ENCODE assay signal across 2 cellular contexts in the genomic region with DNA sequence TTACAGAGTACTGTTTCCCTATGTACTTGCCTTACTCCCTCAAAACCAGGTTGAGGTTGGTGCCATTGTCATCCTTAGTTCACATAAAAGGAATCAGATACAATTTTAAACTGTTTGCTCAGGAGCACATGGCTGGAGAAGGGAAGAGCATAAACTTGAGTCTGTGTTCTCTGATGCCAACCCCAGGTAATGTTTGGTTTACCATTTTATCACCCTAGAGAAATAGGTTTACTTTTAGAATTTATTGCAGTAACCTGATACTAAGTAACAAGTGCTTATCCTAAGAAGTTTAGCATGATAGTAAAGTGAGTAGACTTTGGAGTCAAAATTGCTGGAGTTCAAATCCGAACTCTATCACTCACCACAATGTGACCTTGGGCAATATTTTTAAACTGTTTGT.
TF ChIP-seq lines count a peak whose summit lies in the region.

No MANE protein-coding gene starts in this region.

TF ChIP-seq in HEK293, 187 proteins besides CTCF, POLR2A, EP300 and RAD21 (continues in another document):
- TF ChIP-seq TCF7L2 (IDR thresholded peaks at IDR 0.05; ENCODE audit: borderline replicate concordance, low read depth, low read length) (0 out of 2 replicates have a peak, but pooled peaks have one; percentile 35), ZNF157 (tag by site-specific recombination; IDR thresholded peaks at IDR 0.05) (no peak), ZNF354C (tag by site-specific recombination; IDR thresholded peaks at IDR 0.05; ENCODE audit: borderline replicate concordance, low read depth) (no peak), ZNF776 (tag by site-specific recombination; IDR thresholded peaks at IDR 0.05; ENCODE audit: borderline replicate concordance) (no peak), ZNF843 (tag by site-specific recombination; IDR thresholded peaks at IDR 0.05) (peak; percentile 77), SCRT2 (tag by site-specific recombination; IDR thresholded peaks at IDR 0.05) (peak; percentile 82), WT1 (tag by site-specific recombination; IDR thresholded peaks at IDR 0.05) (0 out of 2 replicates have a peak, but pooled peaks have one; percentile 20), ZNF138 (tag by site-specific recombination; IDR thresholded peaks at IDR 0.05; ENCODE audit: borderline replicate concordance) (no peak), ZNF366 (tag by site-specific recombination; conservative IDR thresholded peaks at IDR 0.05) (peak; percentile 62), FEZF1 (tag by site-specific recombination; IDR thresholded peaks at IDR 0.05) (peak; percentile 66), ZNF121 (tag by site-specific recombination; IDR thresholded peaks at IDR 0.05) (no peak), KLF10 (tag by site-specific recombination; IDR thresholded peaks at IDR 0.05) (no peak), ZNF664 (tag by site-specific recombination; IDR thresholded peaks at IDR 0.05) (no peak), SP7 (tag by site-specific recombination; IDR thresholded peaks at IDR 0.05) (peak; percentile 37; the same call in 1 of the 2 replicates)
- TF ChIP-seq, protein P1, sequence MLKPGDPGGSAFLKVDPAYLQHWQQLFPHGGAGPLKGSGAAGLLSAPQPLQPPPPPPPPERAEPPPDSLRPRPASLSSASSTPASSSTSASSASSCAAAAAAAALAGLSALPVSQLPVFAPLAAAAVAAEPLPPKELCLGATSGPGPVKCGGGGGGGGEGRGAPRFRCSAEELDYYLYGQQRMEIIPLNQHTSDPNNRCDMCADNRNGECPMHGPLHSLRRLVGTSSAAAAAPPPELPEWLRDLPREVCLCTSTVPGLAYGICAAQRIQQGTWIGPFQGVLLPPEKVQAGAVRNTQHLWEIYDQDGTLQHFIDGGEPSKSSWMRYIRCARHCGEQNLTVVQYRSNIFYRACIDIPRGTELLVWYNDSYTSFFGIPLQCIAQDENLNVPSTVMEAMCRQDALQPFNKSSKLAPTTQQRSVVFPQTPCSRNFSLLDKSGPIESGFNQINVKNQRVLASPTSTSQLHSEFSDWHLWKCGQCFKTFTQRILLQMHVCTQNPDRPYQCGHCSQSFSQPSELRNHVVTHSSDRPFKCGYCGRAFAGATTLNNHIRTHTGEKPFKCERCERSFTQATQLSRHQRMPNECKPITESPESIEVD (tag by site-specific recombination; IDR thresholded peaks at IDR 0.05), result peak; percentile 70
- TF ChIP-seq, protein P2, sequence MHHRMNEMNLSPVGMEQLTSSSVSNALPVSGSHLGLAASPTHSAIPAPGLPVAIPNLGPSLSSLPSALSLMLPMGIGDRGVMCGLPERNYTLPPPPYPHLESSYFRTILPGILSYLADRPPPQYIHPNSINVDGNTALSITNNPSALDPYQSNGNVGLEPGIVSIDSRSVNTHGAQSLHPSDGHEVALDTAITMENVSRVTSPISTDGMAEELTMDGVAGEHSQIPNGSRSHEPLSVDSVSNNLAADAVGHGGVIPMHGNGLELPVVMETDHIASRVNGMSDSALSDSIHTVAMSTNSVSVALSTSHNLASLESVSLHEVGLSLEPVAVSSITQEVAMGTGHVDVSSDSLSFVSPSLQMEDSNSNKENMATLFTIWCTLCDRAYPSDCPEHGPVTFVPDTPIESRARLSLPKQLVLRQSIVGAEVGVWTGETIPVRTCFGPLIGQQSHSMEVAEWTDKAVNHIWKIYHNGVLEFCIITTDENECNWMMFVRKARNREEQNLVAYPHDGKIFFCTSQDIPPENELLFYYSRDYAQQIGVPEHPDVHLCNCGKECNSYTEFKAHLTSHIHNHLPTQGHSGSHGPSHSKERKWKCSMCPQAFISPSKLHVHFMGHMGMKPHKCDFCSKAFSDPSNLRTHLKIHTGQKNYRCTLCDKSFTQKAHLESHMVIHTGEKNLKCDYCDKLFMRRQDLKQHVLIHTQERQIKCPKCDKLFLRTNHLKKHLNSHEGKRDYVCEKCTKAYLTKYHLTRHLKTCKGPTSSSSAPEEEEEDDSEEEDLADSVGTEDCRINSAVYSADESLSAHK (tag by site-specific recombination; IDR thresholded peaks at IDR 0.05), result 0 out of 2 replicates have a peak, but pooled peaks have one; percentile 22
- TF ChIP-seq, protein P3, sequence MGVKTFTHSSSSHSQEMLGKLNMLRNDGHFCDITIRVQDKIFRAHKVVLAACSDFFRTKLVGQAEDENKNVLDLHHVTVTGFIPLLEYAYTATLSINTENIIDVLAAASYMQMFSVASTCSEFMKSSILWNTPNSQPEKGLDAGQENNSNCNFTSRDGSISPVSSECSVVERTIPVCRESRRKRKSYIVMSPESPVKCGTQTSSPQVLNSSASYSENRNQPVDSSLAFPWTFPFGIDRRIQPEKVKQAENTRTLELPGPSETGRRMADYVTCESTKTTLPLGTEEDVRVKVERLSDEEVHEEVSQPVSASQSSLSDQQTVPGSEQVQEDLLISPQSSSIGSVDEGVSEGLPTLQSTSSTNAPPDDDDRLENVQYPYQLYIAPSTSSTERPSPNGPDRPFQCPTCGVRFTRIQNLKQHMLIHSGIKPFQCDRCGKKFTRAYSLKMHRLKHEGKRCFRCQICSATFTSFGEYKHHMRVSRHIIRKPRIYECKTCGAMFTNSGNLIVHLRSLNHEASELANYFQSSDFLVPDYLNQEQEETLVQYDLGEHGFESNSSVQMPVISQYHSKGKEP (tag by site-specific recombination; IDR thresholded peaks at IDR 0.05), result peak; percentile 46
- TF ChIP-seq, protein P4, sequence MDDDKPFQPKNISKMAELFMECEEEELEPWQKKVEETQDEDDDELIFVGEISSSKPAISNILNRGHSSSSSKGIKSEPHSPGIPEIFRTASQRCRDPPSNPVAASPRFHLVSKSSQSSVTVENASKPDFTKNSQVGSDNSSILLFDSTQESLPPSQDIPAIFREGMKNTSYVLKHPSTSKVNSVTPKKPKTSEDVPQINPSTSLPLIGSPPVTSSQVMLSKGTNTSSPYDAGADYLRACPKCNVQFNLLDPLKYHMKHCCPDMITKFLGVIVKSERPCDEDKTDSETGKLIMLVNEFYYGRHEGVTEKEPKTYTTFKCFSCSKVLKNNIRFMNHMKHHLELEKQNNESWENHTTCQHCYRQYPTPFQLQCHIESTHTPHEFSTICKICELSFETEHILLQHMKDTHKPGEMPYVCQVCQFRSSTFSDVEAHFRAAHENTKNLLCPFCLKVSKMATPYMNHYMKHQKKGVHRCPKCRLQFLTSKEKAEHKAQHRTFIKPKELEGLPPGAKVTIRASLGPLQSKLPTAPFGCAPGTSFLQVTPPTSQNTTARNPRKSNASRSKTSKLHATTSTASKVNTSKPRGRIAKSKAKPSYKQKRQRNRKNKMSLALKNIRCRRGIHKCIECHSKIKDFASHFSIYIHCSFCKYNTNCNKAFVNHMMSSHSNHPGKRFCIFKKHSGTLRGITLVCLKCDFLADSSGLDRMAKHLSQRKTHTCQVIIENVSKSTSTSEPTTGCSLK (tag by site-specific recombination; IDR thresholded peaks at IDR 0.05), result no peak
- TF ChIP-seq, protein P5, sequence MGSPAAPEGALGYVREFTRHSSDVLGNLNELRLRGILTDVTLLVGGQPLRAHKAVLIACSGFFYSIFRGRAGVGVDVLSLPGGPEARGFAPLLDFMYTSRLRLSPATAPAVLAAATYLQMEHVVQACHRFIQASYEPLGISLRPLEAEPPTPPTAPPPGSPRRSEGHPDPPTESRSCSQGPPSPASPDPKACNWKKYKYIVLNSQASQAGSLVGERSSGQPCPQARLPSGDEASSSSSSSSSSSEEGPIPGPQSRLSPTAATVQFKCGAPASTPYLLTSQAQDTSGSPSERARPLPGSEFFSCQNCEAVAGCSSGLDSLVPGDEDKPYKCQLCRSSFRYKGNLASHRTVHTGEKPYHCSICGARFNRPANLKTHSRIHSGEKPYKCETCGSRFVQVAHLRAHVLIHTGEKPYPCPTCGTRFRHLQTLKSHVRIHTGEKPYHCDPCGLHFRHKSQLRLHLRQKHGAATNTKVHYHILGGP (tag by site-specific recombination; IDR thresholded peaks at IDR 0.05), result 0 out of 2 replicates have a peak, but pooled peaks have one; percentile 45

TF ChIP-seq in H1, 55 proteins besides CTCF, POLR2A, EP300 and RAD21 (continued from another document):
- TF ChIP-seq NRF1 (IDR thresholded peaks at IDR 0.05; ENCODE audit: low read depth, low read length), result no peak
- no peak for TF ChIP-seq TCF12 (IDR thresholded peaks at IDR 0.05; ENCODE audit: low read depth, low read length)
- TF ChIP-seq JUN (IDR thresholded peaks at IDR 0.05; ENCODE audit: low read depth, low read length), result no peak
- no peak for TF ChIP-seq KDM4A (IDR thresholded peaks at IDR 0.05; ENCODE audit: low read depth, low read length, severe bottlenecking)
- TF ChIP-seq CBX5 (IDR thresholded peaks at IDR 0.05; ENCODE audit: low read depth, low read length), result no peak
- TF ChIP-seq GTF2F1 (IDR thresholded peaks at IDR 0.05; ENCODE audit: borderline replicate concordance, low read depth, low read length), result no peak
- no peak for TF ChIP-seq SP2 (IDR thresholded peaks at IDR 0.05; ENCODE audit: low read length)
- TF ChIP-seq KDM5A (IDR thresholded peaks at IDR 0.05; ENCODE audit: low read length), result no peak
- no peak for TF ChIP-seq SP1 (IDR thresholded peaks at IDR 0.05; ENCODE audit: low read depth, low read length)
- no peak for TF ChIP-seq SAP30 (IDR thresholded peaks at IDR 0.05; ENCODE audit: insufficient read depth, insufficient replicate concordance, low read length)
- no peak for TF ChIP-seq ASH2L (IDR thresholded peaks at IDR 0.05; ENCODE audit: low read length)
- TF ChIP-seq EGR1 (IDR thresholded peaks at IDR 0.05; ENCODE audit: borderline replicate concordance, low read depth, low read length), result no peak
- no peak for TF ChIP-seq BACH1 (IDR thresholded peaks at IDR 0.05; ENCODE audit: low read length)
- no peak for TF ChIP-seq SIN3A (conservative IDR thresholded peaks at IDR 0.05 in 1 of 2, IDR thresholded peaks at IDR 0.05 in 1 of 2; ENCODE audit: low read depth in 1 of 2, low read length in 2 of 2)
- no peak for TF ChIP-seq CHD1 (IDR thresholded peaks at IDR 0.05; ENCODE audit: low read depth, low read length)
- no peak for TF ChIP-seq ZNF274 (IDR thresholded peaks at IDR 0.05; ENCODE audit: borderline replicate concordance, extremely low read depth, low read length)
- TF ChIP-seq SIX5 (IDR thresholded peaks at IDR 0.05; ENCODE audit: low read depth, low read length), result no peak
